ENCODE assay signal across 8 cellular contexts in genomic region chr1:169795687-169796086, GRCh38. TPM values are rescaled to one million over a fixed set of nuclear protein-coding genes. Genes with fewer than 3 reads are reported as not detected.
DNase-seq lines count a peak whose midpoint lies in the region; ATAC-seq and TF ChIP-seq lines count a peak whose summit lies in the region.

No MANE protein-coding gene starts in this region.

- H2BK120ac ChIP-seq in mesendoderm (ENCODE audit: low read depth, low read length), result no peak overlapping the region

- H3K18ac ChIP-seq in mesendoderm (ENCODE audit: low read length), result no peak overlapping the region

- no peak overlapping the region for H2AK5ac ChIP-seq in mesendoderm (ENCODE audit: low read length)

- no CpG with 5 or more reads among the region's 5 CpGs for WGBS in mesendoderm (ENCODE audit: extremely low coverage, insufficient coverage, low lambda C conversion rate)

- H2BK15ac ChIP-seq in mesendoderm (replicated peaks; ENCODE audit: low read depth), result no peak overlapping the region

- no peak overlapping the region for H4K8ac ChIP-seq in mesendoderm (ENCODE audit: low read depth, low read length)

- H4K5ac ChIP-seq in mesendoderm (ENCODE audit: low read length), result no peak overlapping the region

- no peak overlapping the region for H3K4ac ChIP-seq in mesendoderm (ENCODE audit: low read depth, low read length)

- peaks cover 7% of the 10 kb centered on the region for H3K79me1 ChIP-seq in mesendoderm (ENCODE audit: low read length)

- H3K27me3 ChIP-seq in ACC112 (ENCODE audit: insufficient read depth, low read length), result no peaks in the 10 kb centered on the region
- H3K27me3 ChIP-seq in ascending aorta, result no peaks in the 10 kb centered on the region
- H3K27me3 ChIP-seq in mesendoderm (ENCODE audit: insufficient read depth, low read length, poor library complexity), result no peaks in the 10 kb centered on the region

- H3K4me3 ChIP-seq in ACC112 (ENCODE audit: low read depth, low read length) (peak overlapping the region; percentile 95), ascending aorta (peak overlapping the region; percentile 55 to 78), mesendoderm (ENCODE audit: low read length) (peak overlapping the region; percentile 98)

- no peak for TF ChIP-seq CTCF in ascending aorta (IDR thresholded peaks at IDR 0.05)

- intact Hi-C loops in ascending aorta (cut with DNase I), result loop anchor here (1.0 to 10.0 kb wide), 2 partner anchors 98 to 431 kb away; partner anchors contain the start of genes BLZF1, NME7 and SCYL3

- no peak overlapping the region for H3K27ac ChIP-seq in ACC112 (ENCODE audit: low read depth, low read length)
- no peak overlapping the region for H3K27ac ChIP-seq in ascending aorta
- H3K27ac ChIP-seq in mesendoderm (ENCODE audit: low read depth, low read length), result no peak overlapping the region

- H3K9ac ChIP-seq in mesendoderm (ENCODE audit: low read length), result peak overlapping the region; percentile 97

- no peak overlapping the region for H3K23ac ChIP-seq in mesendoderm (ENCODE audit: low read length)

- peak overlapping the region; percentile 92 for H3K4me2 ChIP-seq in mesendoderm (ENCODE audit: low read length)

- in situ Hi-C loops in G401 (cut with HindIII; ENCODE audit: low sequenced_read_pairs), result no loop called here

- peaks cover 8% of the 10 kb centered on the region for H3K4me1 ChIP-seq in ACC112 (ENCODE audit: control insufficient read depth, insufficient read depth, low read length, unreplicated experiment)
- H3K4me1 ChIP-seq in ascending aorta, result peaks cover 3 to 4% of the 10 kb centered on the region in 2 donors
- peaks cover 2% of the 10 kb centered on the region for H3K4me1 ChIP-seq in mesendoderm (ENCODE audit: control insufficient read depth, low read depth, low read length)

- peak; percentile 34 for DNase-seq in HT-29 (ENCODE audit: low spot score)
- no peak for DNase-seq in ascending aorta (ENCODE audit: low spot score in 2 of 2)
- DNase-seq in mesendoderm, result peak; percentile 42
- DNase-seq in hippocampal formation (lab: John Stamatoyannopoulos, UW), result no peak
- no peak for DNase-seq in G401 (ENCODE audit: low spot score)

- H3K9me3 ChIP-seq in ascending aorta, result no peaks in the 10 kb centered on the region

- peak overlapping the region; percentile 95 for H2AFZ ChIP-seq in ACC112 (ENCODE audit: low read length, unreplicated experiment)

- H3K79me2 ChIP-seq in ACC112 (ENCODE audit: control insufficient read depth, insufficient read depth, low read length, unreplicated experiment) (peaks cover 29% of the 10 kb centered on the region), mesendoderm (ENCODE audit: control insufficient read depth, insufficient read depth, low read length) (peaks cover 18% of the 10 kb centered on the region)

- no peak overlapping the region for H2BK5ac ChIP-seq in mesendoderm (ENCODE audit: low read length)

- ATAC-seq in HG03432 (IDR thresholded peaks at IDR 0.05; ENCODE audit: unreplicated experiment) (no peak), HG03280 (IDR thresholded peaks at IDR 0.05; ENCODE audit: unreplicated experiment) (no peak)

- peak overlapping the region; percentile 99 for H3K56ac ChIP-seq in mesendoderm (ENCODE audit: low read length)

- H3K36me3 ChIP-seq in ACC112 (ENCODE audit: insufficient read depth, low read length) (0 out of 2 replicates have a peak, but pooled peaks cover 4% of the 10 kb centered on the region), ascending aorta (no peaks in the 10 kb centered on the region), mesendoderm (ENCODE audit: control insufficient read depth, insufficient read depth, low read length) (no peaks in the 10 kb centered on the region)

RNA-seq across cellular contexts. Expression of gene METTL18, which starts 1.0 kb away (rescaled TPM):
- total RNA-seq in HT-29 (2014; rRNA removed; shearing (Covaris generic)), result 2.2 and 3.2 TPM in 2 replicates
- 19.2 TPM for total RNA-seq in ascending aorta
- 5.9 TPM for polyA plus RNA-seq in mesendoderm (2013, experiment 1 of 2)
- polyA plus RNA-seq in mesendoderm (2013, experiment 2 of 2), result 6.0 TPM
- total RNA-seq in G401 (2014; rRNA removed; shearing (Covaris generic)), result 9.6 and 9.9 TPM in 2 replicates

Comparison
In these comparisons a context has a peak if more than half of its experiments do, and no peak if none do; other contexts are left out.
1. DNase-seq: peak in HT-29 (single experiment) and mesendoderm (single experiment); none in ascending aorta (0 of 2), hippocampal formation (0 of 2) and G401 (single experiment).
2. Peak in every context shown above with its lines, with median percentiles within 50 percentile points of each other: H3K4me3 ChIP-seq.